24 cellular contexts compared by ENCODE assay signal in genomic region chr5:135341021-135341666, GRCh38. TPM values are rescaled to one million over a fixed set of nuclear protein-coding genes. Genes with fewer than 3 reads are reported as not detected.
DNase-seq lines count a peak whose midpoint lies in the region; ATAC-seq and TF ChIP-seq lines count a peak whose summit lies in the region.
"Had no signal": no experiment of that assay in that cellular context is flagged by ENCODE, and none has a peak within 500 bp of the region (broad histone marks: within the 10 kb centered on the region; RNA-seq: fewer than 3 reads in every experiment).

No MANE protein-coding gene starts in this region.

- no peak overlapping the region for H3K4me3 Mint-ChIP-seq in activated T-cell treated with anti-CD3 and anti-CD28 coated beads, Interleukin-2, amount 50 U/mL, for 72 hours
- H3K4me3 Mint-ChIP-seq in activated T-cell treated with anti-CD3 and anti-CD28 coated beads, Interleukin-2, amount 50 U/mL, for 4 hours, result no peak overlapping the region
- no peak overlapping the region for H3K4me3 Mint-ChIP-seq in HFFc6
- no peak overlapping the region for H3K4me3 Mint-ChIP-seq in central memory CD8-positive, alpha-beta T cell
- no peak overlapping the region for H3K4me3 Mint-ChIP-seq in stimulated activated effector memory CD8-positive, alpha-beta T cell treated with anti-CD3 and anti-CD28 coated beads, Interleukin-12 subunit alpha, Interleukin-12 subunit beta, amount 100 ng/mL, for 72 hours
- H3K4me3 Mint-ChIP-seq: B cell, IgD-negative memory B cell had no signal

- H3K9me3 Mint-ChIP-seq in activated T-cell treated with anti-CD3 and anti-CD28 coated beads, Interleukin-2, amount 50 U/mL, for 72 hours, result no peaks in the 10 kb centered on the region
- H3K9me3 Mint-ChIP-seq in activated T-cell treated with anti-CD3 and anti-CD28 coated beads, Interleukin-2, amount 50 U/mL, for 4 hours, result no peaks in the 10 kb centered on the region
- H3K9me3 Mint-ChIP-seq in HFFc6, result no peaks in the 10 kb centered on the region
- no peaks in the 10 kb centered on the region for H3K9me3 Mint-ChIP-seq in central memory CD8-positive, alpha-beta T cell
- H3K9me3 Mint-ChIP-seq in stimulated activated effector memory CD8-positive, alpha-beta T cell treated with anti-CD3 and anti-CD28 coated beads, Interleukin-12 subunit alpha, Interleukin-12 subunit beta, amount 100 ng/mL, for 72 hours, result no peaks in the 10 kb centered on the region
- H3K9me3 Mint-ChIP-seq: IgD-negative memory B cell, naive B cell had no signal

- DNase-seq in activated T-cell treated with anti-CD3 and anti-CD28 coated beads, Interleukin-2, amount 50 U/mL, for 72 hours, result no peak
- no peak for DNase-seq in activated T-cell treated with anti-CD3 and anti-CD28 coated beads, Interleukin-2, amount 50 U/mL, for 4 hours
- DNase-seq in HFFc6, result no peak
- DNase-seq in central memory CD8-positive, alpha-beta T cell (ENCODE audit: low spot score in 2 of 2), result no peak
- no peak for DNase-seq in stimulated activated effector memory CD8-positive, alpha-beta T cell treated with anti-CD3 and anti-CD28 coated beads, Interleukin-12 subunit alpha, Interleukin-12 subunit beta, amount 100 ng/mL, for 72 hours (ENCODE audit: low spot score in 2 of 2)
- no peak for DNase-seq in stimulated activated CD8-positive, alpha-beta memory T cell treated with anti-CD3 and anti-CD28 coated beads, Interleukin-4, amount 100 ng/mL, for 48 hours
- DNase-seq: activated T-cell treated with anti-CD3 and anti-CD28 coated beads, Interleukin-2, amount 50 U/mL, for 48 hours; mesenchymal stem cell; naive B cell; NCI-H187; NCI-H2171; NCI-H524; Right ventricle myocardium superior; stimulated activated CD4-positive, alpha-beta T cell treated with anti-CD3 and anti-CD28 coated beads, Interleukin-4, amount 100 ng/mL, for 4 hours; stomach; SW 1271 had no signal

- peaks cover 2 to 16% of the 10 kb centered on the region in 2 donors for H3K36me3 Mint-ChIP-seq in activated T-cell treated with anti-CD3 and anti-CD28 coated beads, Interleukin-2, amount 50 U/mL, for 72 hours (ENCODE audit: insufficient read depth in 2 of 2)
- H3K36me3 Mint-ChIP-seq in activated T-cell treated with anti-CD3 and anti-CD28 coated beads, Interleukin-2, amount 50 U/mL, for 4 hours (ENCODE audit: insufficient read depth), result peaks cover 35% of the 10 kb centered on the region
- H3K36me3 Mint-ChIP-seq in HFFc6 (ENCODE audit: low read depth), result peaks cover 44% of the 10 kb centered on the region
- peaks cover 26% of the 10 kb centered on the region for H3K36me3 Mint-ChIP-seq in central memory CD8-positive, alpha-beta T cell (ENCODE audit: insufficient read depth)
- peaks cover 72% of the 10 kb centered on the region for H3K36me3 Mint-ChIP-seq in stimulated activated effector memory CD8-positive, alpha-beta T cell treated with anti-CD3 and anti-CD28 coated beads, Interleukin-12 subunit alpha, Interleukin-12 subunit beta, amount 100 ng/mL, for 72 hours

- TF ChIP-seq CTCF in HFFc6 (IDR thresholded peaks at IDR 0.05), result no peak

- H3K27me3 Mint-ChIP-seq in activated T-cell treated with anti-CD3 and anti-CD28 coated beads, Interleukin-2, amount 50 U/mL, for 72 hours (ENCODE audit: low read depth), result no peaks in the 10 kb centered on the region
- H3K27me3 Mint-ChIP-seq in activated T-cell treated with anti-CD3 and anti-CD28 coated beads, Interleukin-2, amount 50 U/mL, for 4 hours (ENCODE audit: low read depth), result no peaks in the 10 kb centered on the region
- peaks cover 1% of the 10 kb centered on the region for H3K27me3 Mint-ChIP-seq in HFFc6 (ENCODE audit: insufficient read depth)
- no peaks in the 10 kb centered on the region for H3K27me3 Mint-ChIP-seq in central memory CD8-positive, alpha-beta T cell
- H3K27me3 Mint-ChIP-seq: B cell, IgD-negative memory B cell, naive B cell, progenitor cell of endocrine pancreas had no signal

- peak overlapping the region; percentile 35 for H3K27ac Mint-ChIP-seq in activated T-cell treated with anti-CD3 and anti-CD28 coated beads, Interleukin-2, amount 50 U/mL, for 72 hours
- peak overlapping the region; percentile 1; the same call in 1 of the 2 replicates for H3K27ac Mint-ChIP-seq in HFFc6
- peak overlapping the region; percentile 35 for H3K27ac Mint-ChIP-seq in central memory CD8-positive, alpha-beta T cell (ENCODE audit: low read depth)
- H3K27ac Mint-ChIP-seq in stimulated activated effector memory CD8-positive, alpha-beta T cell treated with anti-CD3 and anti-CD28 coated beads, Interleukin-12 subunit alpha, Interleukin-12 subunit beta, amount 100 ng/mL, for 72 hours, result peak overlapping the region; percentile 68
- H3K27ac Mint-ChIP-seq: B cell, IgD-negative memory B cell, progenitor cell of endocrine pancreas had no signal

- ATAC-seq in activated T-cell treated with anti-CD3 and anti-CD28 coated beads, Interleukin-2, amount 50 U/mL, for 72 hours (replicated peaks in 1 of 2), result no peak
- no peak for ATAC-seq in activated T-cell treated with anti-CD3 and anti-CD28 coated beads, Interleukin-2, amount 50 U/mL, for 4 hours
- no peak for ATAC-seq in central memory CD8-positive, alpha-beta T cell (replicated peaks; ENCODE audit: extremely low read depth, poor library complexity, severe bottlenecking)
- no peak for ATAC-seq in stimulated activated effector memory CD8-positive, alpha-beta T cell treated with anti-CD3 and anti-CD28 coated beads, Interleukin-12 subunit alpha, Interleukin-12 subunit beta, amount 100 ng/mL, for 72 hours
- no peak for ATAC-seq in GM18868 (IDR thresholded peaks at IDR 0.05; ENCODE audit: unreplicated experiment)
- no peak for ATAC-seq in HG03175 (IDR thresholded peaks at IDR 0.05; ENCODE audit: unreplicated experiment)
- ATAC-seq: gastroesophageal sphincter, left lobe of liver, sciatic nerve had no signal

- H3K4me1 Mint-ChIP-seq in activated T-cell treated with anti-CD3 and anti-CD28 coated beads, Interleukin-2, amount 50 U/mL, for 72 hours (ENCODE audit: low read depth), result no peaks in the 10 kb centered on the region
- no peaks in the 10 kb centered on the region for H3K4me1 Mint-ChIP-seq in activated T-cell treated with anti-CD3 and anti-CD28 coated beads, Interleukin-2, amount 50 U/mL, for 4 hours (ENCODE audit: low read depth)
- peaks cover 46% of the 10 kb centered on the region for H3K4me1 Mint-ChIP-seq in HFFc6 (ENCODE audit: low read depth)
- H3K4me1 Mint-ChIP-seq in central memory CD8-positive, alpha-beta T cell, result no peaks in the 10 kb centered on the region
- H3K4me1 Mint-ChIP-seq in stimulated activated effector memory CD8-positive, alpha-beta T cell treated with anti-CD3 and anti-CD28 coated beads, Interleukin-12 subunit alpha, Interleukin-12 subunit beta, amount 100 ng/mL, for 72 hours, result no peaks in the 10 kb centered on the region

RNA-seq across cellular contexts. Expression of gene MACROH2A1, which starts 57.9 kb away (rescaled TPM):
- 100 to 1,000 TPM; 136 to 140 TPM for total RNA-seq in activated T-cell treated with anti-CD3 and anti-CD28 coated beads, Interleukin-2, amount 50 U/mL, for 72 hours
- total RNA-seq in activated T-cell treated with anti-CD3 and anti-CD28 coated beads, Interleukin-2, amount 50 U/mL, for 4 hours, result 100 to 1,000 TPM; 204 to 234 (median 207) TPM
- total RNA-seq in HFFc6 (2021; fragmentation: NEBNext Ultra II Directional; extraction: Animal tissue kit (Norgen Biotek cat#: 25700)), result 100 to 1,000 TPM; 116 to 144 (median 127) TPM

Comparison
In these comparisons a context has a peak if more than half of its experiments do, and no peak if none do; other contexts are left out.
1. H3K27ac Mint-ChIP-seq: peak in every context shown above with its lines; median percentile 68 in stimulated activated effector memory CD8-positive, alpha-beta T cell treated with anti-CD3 and anti-CD28 coated beads, Interleukin-12 subunit alpha, Interleukin-12 subunit beta, amount 100 ng/mL, for 72 hours; 35 in activated T-cell treated with anti-CD3 and anti-CD28 coated beads, Interleukin-2, amount 50 U/mL, for 72 hours; 35 in central memory CD8-positive, alpha-beta T cell; 1 in HFFc6.